In the genomic region with DNA sequence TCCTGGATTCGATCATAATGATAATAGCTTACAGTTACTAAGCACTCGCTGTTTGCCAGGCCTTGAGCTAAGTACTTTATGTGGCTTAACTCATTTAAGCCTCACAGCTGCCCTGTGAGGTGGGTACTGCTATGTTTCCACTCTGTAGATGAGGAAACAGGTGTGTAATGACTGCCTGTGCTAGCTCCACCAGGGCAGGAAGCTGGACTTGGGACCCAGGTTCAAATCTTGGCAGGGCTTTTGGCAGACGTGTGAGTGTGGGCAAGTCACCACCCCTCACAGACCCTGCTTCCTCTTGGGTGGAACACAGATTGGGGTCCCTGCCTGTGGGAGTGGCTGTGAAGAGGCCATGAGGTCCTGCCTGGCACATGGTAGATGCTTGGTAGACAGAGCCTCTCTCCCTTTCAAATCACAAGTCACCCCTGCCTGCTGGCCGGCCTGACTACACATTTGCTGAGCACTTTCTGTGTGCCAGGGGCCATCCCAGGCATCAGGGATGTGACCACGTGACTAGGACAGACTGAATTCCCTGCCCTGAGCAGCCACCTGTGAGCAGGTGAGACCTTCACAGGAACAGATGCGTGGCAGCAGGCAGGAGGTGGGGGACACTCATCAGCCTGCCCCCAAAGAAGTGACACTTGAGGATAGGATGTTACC, we compare ENCODE assay signal across 12 cellular contexts. TPM values are rescaled to one million over a fixed set of nuclear protein-coding genes. Genes with fewer than 3 reads are reported as not detected.
A peak's percentile ranks its signal among the peaks of the same experiment; 100 is the strongest.
DNase-seq lines count a peak whose midpoint lies in the region; ATAC-seq and TF ChIP-seq lines count a peak whose summit lies in the region.
"Had no signal": no experiment of that assay in that cellular context is flagged by ENCODE, and none has a peak within 500 bp of the region (broad histone marks: within the 10 kb centered on the region; RNA-seq: fewer than 3 reads in every experiment).

No MANE protein-coding gene starts in this region.

- intact Hi-C loops in Caco-2 (cut with micrococcal nuclease; ENCODE audit: unreplicated experiment), result no loop called here
- intact Hi-C loops in IMR-90 (cut with micrococcal nuclease), result no loop called here
- intact Hi-C loops in natural killer cell (cut with micrococcal nuclease), result no loop called here

- no peak overlapping the region for H2AFZ ChIP-seq in IMR-90 (replicated peaks; ENCODE audit: low read length, poor library complexity)

- ATAC-seq in IMR-90 (ENCODE audit: low read depth) (no peak), natural killer cell (no peak), HG02763 (IDR thresholded peaks at IDR 0.05; ENCODE audit: unreplicated experiment) (no peak), GM21529 (IDR thresholded peaks at IDR 0.05; ENCODE audit: unreplicated experiment) (no peak)

- H2BK15ac ChIP-seq in IMR-90 (ENCODE audit: low read depth, low read length), result peak overlapping the region; percentile 91; the same call in 1 of the 3 replicates

- H3K27me3 Mint-ChIP-seq in Caco-2 (ENCODE audit: insufficient read depth, unreplicated experiment) (no peaks in the 10 kb centered on the region), brain (peaks cover 44% of the 10 kb centered on the region), natural killer cell (ENCODE audit: low read depth in 2 of 2) (peaks cover 27 to 36% of the 10 kb centered on the region in 2 donors)

- H3K4me1 Mint-ChIP-seq in Caco-2 (ENCODE audit: low read depth, unreplicated experiment) (peaks cover 15% of the 10 kb centered on the region), brain (peaks cover 45% of the 10 kb centered on the region), natural killer cell (peaks cover 26 to 44% of the 10 kb centered on the region in 2 donors)

- no TSS peak for BruUV-seq in Caco-2 (replicated peaks; lab: Mats Ljungman, UMichigan)
- no TSS peak for BruUV-seq in IMR-90 (replicated peaks; lab: Mats Ljungman, UMichigan)

- H3K4me3 ChIP-seq in Caco-2 (ENCODE audit: low read depth, low read length) (no peak overlapping the region), IMR-90 (ENCODE audit: insufficient read depth, low read depth, low read length) (no peak overlapping the region)

- no peaks in the 10 kb centered on the region for H4K20me1 ChIP-seq in IMR-90 (ENCODE audit: insufficient read depth, low read length)

- in situ Hi-C loops in IMR-90 (cut with MboI; ENCODE audit: low sequenced_read_pairs), result no loop called here

- TF ChIP-seq CTCF in Caco-2 (IDR thresholded peaks at IDR 0.05; ENCODE audit: insufficient read depth in 1 of 2, low read depth in 1 of 2, low read length in 1 of 2, severe bottlenecking in 1 of 2, unreplicated experiment in 1 of 2), result no peak
- no peak for TF ChIP-seq CTCF in IMR-90 (conservative IDR thresholded peaks at IDR 0.05; ENCODE audit: low read depth, low read length)
- no peak for TF ChIP-seq CTCF in brain (conservative IDR thresholded peaks at IDR 0.05)
- TF ChIP-seq CTCF in natural killer cell (IDR thresholded peaks at IDR 0.05), result no peak

- H3K27ac Mint-ChIP-seq in Caco-2 (ENCODE audit: unreplicated experiment), result peak overlapping the region; percentile 82
- H3K27ac Mint-ChIP-seq in brain, result peak overlapping the region in 2 of 5 experiments; percentile 7 to 47
- peak overlapping the region in 1 of 2 donors; percentile 37 for H3K27ac Mint-ChIP-seq in natural killer cell
- H3K27ac Mint-ChIP-seq: activated B cell treated with CpG ODN at 0.5 μM for 24 hours had no signal

- peak overlapping the region; percentile 75 for H2BK120ac ChIP-seq in IMR-90 (ENCODE audit: low read depth, low read length)

- TF ChIP-seq RAD21 in IMR-90 (IDR thresholded peaks at IDR 0.05; ENCODE audit: low read length), result no peak

- H3K23ac ChIP-seq in IMR-90 (ENCODE audit: low read depth, low read length), result 0 out of 2 replicates have a peak overlapping the region, but pooled peaks have one; percentile 9

- POLR2A ChIA-PET in Caco-2 (lab: Charles Lee) (interaction anchor here (0.8 kb wide), 1 partner anchor 126 kb away, joined by 6 read pairs; the partner anchor contains the start of gene ACAD9), IMR-90 (lab: Charles Lee; ENCODE audit: unreplicated experiment) (interaction anchor here (1.4 kb wide), 1 partner anchor 12 kb away, joined by 6 read pairs; no protein-coding TSS in a partner anchor)

- H3K9me3 Mint-ChIP-seq in Caco-2 (ENCODE audit: unreplicated experiment) (no peaks in the 10 kb centered on the region), brain (no peaks in the 10 kb centered on the region), natural killer cell (no peaks in the 10 kb centered on the region)
- H3K9me3 Mint-ChIP-seq: activated B cell treated with CpG ODN at 0.5 μM for 24 hours had no signal

- dilution Hi-C loops in IMR-90 (cut with HindIII; ENCODE audit: low sequenced_read_pairs, unreplicated experiment), result no loop called here

- peak overlapping the region; percentile 69 for H4K91ac ChIP-seq in IMR-90 (ENCODE audit: insufficient read depth, low read depth, low read length)

- H3K27me3 ChIP-seq in Caco-2 (replicated peaks; ENCODE audit: control insufficient read depth, insufficient read depth, low read length), result no peaks in the 10 kb centered on the region
- H3K27me3 ChIP-seq in IMR-90 (ENCODE audit: control insufficient read depth, insufficient read depth, low read length), result peaks cover 57% of the 10 kb centered on the region

- DNase-seq in Caco-2, result no peak
- DNase-seq in IMR-90, result no peak
- no peak for DNase-seq in natural killer cell
- no peak for DNase-seq in NCI-H2227 treated with DMSO at 0.1 percent for 48 hours (lab: John Stamatoyannopoulos, UW)
- DNase-seq: activated B cell treated with CpG ODN at 0.5 μM for 24 hours had no signal

- H3K27ac ChIP-seq in IMR-90 (ENCODE audit: insufficient read depth, low read length), result peak overlapping the region; percentile 11; the same call in 1 of the 2 replicates
- H3K27ac ChIP-seq: thoracic aorta had no signal

- H3K56ac ChIP-seq in IMR-90 (ENCODE audit: extremely low read depth, insufficient read depth, low read length), result no peak overlapping the region

- H3K4me1 ChIP-seq in Caco-2, result no peaks in the 10 kb centered on the region
- H3K4me1 ChIP-seq in IMR-90 (ENCODE audit: control insufficient read depth, insufficient read depth, low read length), result peaks cover 12% of the 10 kb centered on the region

- no peak overlapping the region for H3K9ac ChIP-seq in IMR-90 (ENCODE audit: low read depth, low read length)

- H3K36me3 ChIP-seq in Caco-2 (ENCODE audit: control insufficient read depth, insufficient read depth, low read length) (no peaks in the 10 kb centered on the region), IMR-90 (ENCODE audit: control insufficient read depth, insufficient read depth, low read length) (no peaks in the 10 kb centered on the region)
- H3K36me3 ChIP-seq: thoracic aorta had no signal

- no peak overlapping the region for H2BK5ac ChIP-seq in IMR-90 (ENCODE audit: low read depth, low read length, poor library complexity, severe bottlenecking)

- H3K9me3 ChIP-seq in Caco-2 (no peaks in the 10 kb centered on the region), IMR-90 (ENCODE audit: control insufficient read depth, insufficient read depth, low read length) (no peaks in the 10 kb centered on the region)
- H3K9me3 ChIP-seq: thoracic aorta had no signal

- no peak for TF ChIP-seq POLR2A in IMR-90 (IDR thresholded peaks at IDR 0.05; ENCODE audit: low read depth, low read length)

- peak overlapping the region; percentile 78; the same call in 1 of the 2 replicates for H4K5ac ChIP-seq in IMR-90 (ENCODE audit: low read depth, low read length)

- CTCF ChIA-PET in Caco-2 (lab: Charles Lee) (interaction anchor here (1.2 to 1.3 kb wide), 2 partner anchors 11 to 34 kb away, joined by 7 to 13 read pairs; partner anchors contain the start of gene CFAP92), IMR-90 (lab: Yijun Ruan, JAX) (no interaction called here)

- 61% methylated on average over 2 of the region's 6 CpGs; no CpG with 5 or more reads in 1 of the 2 experiments for WGBS in IMR-90 (ENCODE audit: extremely low coverage in 2 of 2, insufficient read length in 1 of 2), 2 experiments

- H3K4me3 Mint-ChIP-seq in Caco-2 (ENCODE audit: unreplicated experiment) (peak overlapping the region; percentile 75), brain (peak overlapping the region in 3 of 5 experiments; percentile 44 to 68 (median 48)), natural killer cell (peak overlapping the region; percentile 69)
- H3K4me3 Mint-ChIP-seq: activated B cell treated with CpG ODN at 0.5 μM for 24 hours had no signal

- H3K79me1 ChIP-seq in IMR-90 (ENCODE audit: low read depth in 1 of 2, low read length in 2 of 2), result no peaks in the 10 kb centered on the region

- peak overlapping the region; percentile 98 for H2AK5ac ChIP-seq in IMR-90 (ENCODE audit: low read depth, low read length)

- peak overlapping the region; percentile 55; the same call in 1 of the 2 replicates for H3K18ac ChIP-seq in IMR-90 (ENCODE audit: low read depth, low read length)

- H3K14ac ChIP-seq in IMR-90 (replicated peaks; ENCODE audit: low read depth, low read length), result peak overlapping the region; percentile 47

- H3K4me2 ChIP-seq in IMR-90 (ENCODE audit: low read depth, low read length), result no peak overlapping the region

- H3K9me1 ChIP-seq in IMR-90 (ENCODE audit: insufficient read depth, low read length), result no peaks in the 10 kb centered on the region; the same call in 1 of the 2 replicates

- H2AK9ac ChIP-seq in IMR-90 (replicated peaks; ENCODE audit: low read depth, low read length, poor library complexity), result no peak overlapping the region

- H4K8ac ChIP-seq in IMR-90 (ENCODE audit: low read depth in 2 of 2, low read length in 2 of 2), result peak overlapping the region; percentile 75 to 87; a peak in 2 of 4 replicates

- peak overlapping the region; percentile 84 for H2BK20ac ChIP-seq in IMR-90 (ENCODE audit: low read depth, low read length)

- H3K4ac ChIP-seq in IMR-90 (ENCODE audit: low read depth, low read length), result peak overlapping the region; percentile 26

- peaks cover 6% of the 10 kb centered on the region for H3K36me3 Mint-ChIP-seq in Caco-2 (ENCODE audit: insufficient read depth, unreplicated experiment)
- no peaks in the 10 kb centered on the region for H3K36me3 Mint-ChIP-seq in brain
- H3K36me3 Mint-ChIP-seq in natural killer cell, result no peaks in the 10 kb centered on the region

RNA-seq across cellular contexts. Expression of gene EFCC1, which starts 3.7 kb away (rescaled TPM):
- 0.28 and 0.39 TPM in 2 replicates for total RNA-seq in Caco-2 (2022)
- total RNA-seq in IMR-90 (2012; rRNA removed), result not detected in 2 replicates
- not detected in 2 replicates for polyA plus RNA-seq in IMR-90 (2012; rRNA removed)
- polyA plus RNA-seq in IMR-90 (2012; cell fraction: cytosol; rRNA removed), result not detected in 2 replicates
- not detected in 2 replicates for polyA plus RNA-seq in IMR-90 (2012; cell fraction: nucleus; rRNA removed; ENCODE audit: low replicate concordance)
- polyA plus RNA-seq in brain (ENCODE audit: insufficient read depth, low read depth, low replicate concordance), result 0.97 TPM
- total RNA-seq in natural killer cell, result under 1 TPM in 2 of 3 donors, not detected in 1; 0.28 to 0.70 TPM
- total RNA-seq: activated B cell treated with CpG ODN at 0.5 μM for 24 hours, fibroblast of lung, NCI-H460 had no signal
- polyA plus RNA-seq: fibroblast of lung had no signal

RNA-seq across cellular contexts. Expression of gene CFAP92, which starts 10.9 kb away (rescaled TPM):
- total RNA-seq in Caco-2 (2022), result 4.5 and 5.9 TPM in 2 replicates
- not detected in 2 replicates for total RNA-seq in IMR-90 (2012; rRNA removed)
- polyA plus RNA-seq in IMR-90 (2012; rRNA removed), result not detected in 2 replicates
- not detected in 2 replicates for polyA plus RNA-seq in IMR-90 (2012; cell fraction: cytosol; rRNA removed)
- not detected in 2 replicates for polyA plus RNA-seq in IMR-90 (2012; cell fraction: nucleus; rRNA removed; ENCODE audit: low replicate concordance)
- polyA plus RNA-seq in brain (ENCODE audit: insufficient read depth, low read depth, low replicate concordance), result 0.27 TPM
- total RNA-seq in natural killer cell, result under 1 TPM; 0.26 to 0.43 (median 0.41) TPM
- total RNA-seq: activated B cell treated with CpG ODN at 0.5 μM for 24 hours, fibroblast of lung had no signal

RNA-seq across cellular contexts. Expression of gene GP9, which starts 55.8 kb away (rescaled TPM):
- total RNA-seq in Caco-2 (2022), result not detected in 2 replicates
- total RNA-seq in IMR-90 (2012; rRNA removed), result not detected in 2 replicates
- polyA plus RNA-seq in IMR-90 (2012; rRNA removed), result not detected in 2 replicates
- polyA plus RNA-seq in IMR-90 (2012; cell fraction: cytosol; rRNA removed), result not detected in 2 replicates
- polyA plus RNA-seq in IMR-90 (2012; cell fraction: nucleus; rRNA removed; ENCODE audit: low replicate concordance), result not detected in 2 replicates
- polyA plus RNA-seq in brain (ENCODE audit: insufficient read depth, low read depth, low replicate concordance), result not detected
- 1 to 10 TPM in 2 of 3 donors, under 1 TPM in 1; 0.86 to 8.6 (median 3.8) TPM for total RNA-seq in natural killer cell
- total RNA-seq: activated B cell treated with CpG ODN at 0.5 μM for 24 hours, fibroblast of lung, myocyte, NCI-H460, thoracic aorta had no signal
- polyA plus RNA-seq: fibroblast of lung had no signal
